ENCODE assay signal across 9 cellular contexts in genomic region chr4:184028571-184028996, GRCh38.
A peak's percentile ranks its signal among the peaks of the same experiment; 100 is the strongest.
DNase-seq lines count a peak whose midpoint lies in the region; ATAC-seq, FAIRE-seq and TF ChIP-seq lines count a peak whose summit lies in the region.
"Had no signal": no experiment of that assay in that cellular context is flagged by ENCODE, and none has a peak within 500 bp of the region (broad histone marks: within the 10 kb centered on the region; RNA-seq: fewer than 3 reads in every experiment).

No MANE protein-coding gene starts in this region.

- H3K27ac ChIP-seq in left ventricle myocardium inferior (replicated peaks) (no peak overlapping the region), right atrium auricular region (no peak overlapping the region)

- H3K9me3 Mint-ChIP-seq in immature natural killer cell = no peaks in the 10 kb centered on the region

- no peaks in the 10 kb centered on the region for H3K36me3 Mint-ChIP-seq in immature natural killer cell

- FAIRE-seq in urothelium cell line (lab: Jason Lieb, UNC) = no peak

- H3K4me3 ChIP-seq in left ventricle myocardium inferior (peak overlapping the region; percentile 53), right atrium auricular region (peak overlapping the region in 1 of 2 donors; percentile 31)

- H3K4me3 Mint-ChIP-seq in immature natural killer cell = peak overlapping the region; percentile 82 to 89 (median 85)

- H3K27me3 ChIP-seq in left ventricle myocardium inferior (ENCODE audit: low read depth) (no peaks in the 10 kb centered on the region), right atrium auricular region (no peaks in the 10 kb centered on the region)

- intact Hi-C loops in left ventricle myocardium inferior (cut with micrococcal nuclease) = no loop called here

- TF ChIP-seq CTCF in left ventricle myocardium inferior (IDR thresholded peaks at IDR 0.05; ENCODE audit: borderline replicate concordance) (no peak), right atrium auricular region (IDR thresholded peaks at IDR 0.05) (no peak)

- DNase-seq in left ventricle myocardium inferior = no peak
- DNase-seq in right atrium auricular region (ENCODE audit: low spot score) = no peak
- DNase-seq in UCSD-AML1 (lab: John Stamatoyannopoulos, UW; ENCODE audit: unreplicated experiment) = peak; percentile 25
- peak in 2 of 3 donors; percentile 0 to 6 for DNase-seq in immature natural killer cell
- peak; percentile 14 for DNase-seq in urothelium cell line (ENCODE audit: low spot score)
- no peak for DNase-seq in amniotic stem cell (lab: John Stamatoyannopoulos, UW)
- DNase-seq: islet precursor cell had no signal

- ATAC-seq in HG02938 (IDR thresholded peaks at IDR 0.05; ENCODE audit: unreplicated experiment) (no peak), HG03095 (IDR thresholded peaks at IDR 0.05; ENCODE audit: unreplicated experiment) (no peak)

- peaks cover 6% of the 10 kb centered on the region for H3K4me1 ChIP-seq in left ventricle myocardium inferior
- no peaks in the 10 kb centered on the region for H3K4me1 ChIP-seq in right atrium auricular region

- no peaks in the 10 kb centered on the region for H3K9me3 ChIP-seq in left ventricle myocardium inferior (replicated peaks)
- H3K9me3 ChIP-seq in right atrium auricular region = no peaks in the 10 kb centered on the region

- H3K27me3 Mint-ChIP-seq in immature natural killer cell (ENCODE audit: low read depth in 3 of 3) = peaks cover 2 to 6% (median 4%) of the 10 kb centered on the region in 3 donors

- no peaks in the 10 kb centered on the region for H3K36me3 ChIP-seq in left ventricle myocardium inferior
- no peaks in the 10 kb centered on the region for H3K36me3 ChIP-seq in right atrium auricular region

- H3K27ac Mint-ChIP-seq in immature natural killer cell = peak overlapping the region in 2 of 6 donors; percentile 71 to 86

- H3K4me1 Mint-ChIP-seq in immature natural killer cell = peaks cover 20 to 21% of the 10 kb centered on the region in 2 donors

Comparison
In these comparisons a context has a peak if more than half of its experiments do, and no peak if none do; other contexts are left out.
1. DNase-seq: peak in UCSD-AML1 (single experiment), immature natural killer cell (2 of 3) and urothelium cell line (single experiment); none in left ventricle myocardium inferior (single experiment), right atrium auricular region (single experiment) and amniotic stem cell (single experiment).